15 cellular contexts compared by ENCODE assay signal in genomic region chr3:12196684-12197083, GRCh38. TPM values are rescaled to one million over a fixed set of nuclear protein-coding genes. Genes with fewer than 3 reads are reported as not detected.
A peak's percentile ranks its signal among the peaks of the same experiment; 100 is the strongest.
DNase-seq lines count a peak whose midpoint lies in the region; ATAC-seq and TF ChIP-seq lines count a peak whose summit lies in the region.
"Had no signal": no experiment of that assay in that cellular context is flagged by ENCODE, and none has a peak within 500 bp of the region (broad histone marks: within the 10 kb centered on the region; RNA-seq: fewer than 3 reads in every experiment).

No MANE protein-coding gene starts in this region.

- no peaks in the 10 kb centered on the region for H3K9me3 Mint-ChIP-seq in stimulated activated naive CD8-positive, alpha-beta T cell treated with anti-CD3 and anti-CD28 coated beads, Interleukin-15, Interleukin-2, amounts not matched to agents 100 ng/mL and 50 ng/mL, for 24 hours
- H3K9me3 Mint-ChIP-seq in stimulated activated naive CD8-positive, alpha-beta T cell treated with anti-CD3 and anti-CD28 coated beads, Interleukin-15, amount 100 ng/mL, for 72 hours, result no peaks in the 10 kb centered on the region
- no peaks in the 10 kb centered on the region for H3K9me3 Mint-ChIP-seq in dendritic cell treated with granulocyte-macrophage colony-stimulating factor and Interleukin-4, amounts not matched to agents 40 ng/mL and 50 ng/mL, for 4 days

- H3K4me1 ChIP-seq in HAP-1 (no peaks in the 10 kb centered on the region; the same call in 1 of the 2 replicates), transverse colon (peaks cover 8 to 37% (median 28%) of the 10 kb centered on the region in 4 donors)

- 40 to 67% methylated on average over 1 to 3 of the region's 3 CpGs for WGBS in transverse colon (ENCODE audit: low coverage in 1 of 2), 2 donors

- H3K9me3 ChIP-seq in WERI-Rb-1 (ENCODE audit: severe bottlenecking) (no peaks in the 10 kb centered on the region), HAP-1 (no peaks in the 10 kb centered on the region), transverse colon (no peaks in the 10 kb centered on the region)
- H3K9me3 ChIP-seq: SJSA1 had no signal

- DNase-seq in stimulated activated naive CD8-positive, alpha-beta T cell treated with anti-CD3 and anti-CD28 coated beads, Interleukin-15, amount 100 ng/mL, for 72 hours, result no peak
- DNase-seq in WERI-Rb-1 (peak; percentile 16), ACHN (no peak), HAP-1 (ENCODE audit: low spot score in 2 of 2) (no peak), transverse colon (no peak)
- DNase-seq: DMS 273 treated with DMSO at 0.1 percent for 48 hours, Kasumi-1, NCI-H1105 treated with DMSO at 0.1 percent for 48 hours, NCI-H187, NCI-H526 treated with DMSO at 0.1 percent for 48 hours had no signal

- no peak overlapping the region for H3K4me3 Mint-ChIP-seq in stimulated activated naive CD8-positive, alpha-beta T cell treated with anti-CD3 and anti-CD28 coated beads, Interleukin-15, Interleukin-2, amounts not matched to agents 100 ng/mL and 50 ng/mL, for 24 hours
- no peak overlapping the region for H3K4me3 Mint-ChIP-seq in stimulated activated naive CD8-positive, alpha-beta T cell treated with anti-CD3 and anti-CD28 coated beads, Interleukin-15, amount 100 ng/mL, for 72 hours
- no peak overlapping the region for H3K4me3 Mint-ChIP-seq in dendritic cell treated with granulocyte-macrophage colony-stimulating factor and Interleukin-4, amounts not matched to agents 40 ng/mL and 50 ng/mL, for 4 days
- H3K4me3 Mint-ChIP-seq: CD14-positive monocyte had no signal

- no peak for TF ChIP-seq EP300 in transverse colon (IDR thresholded peaks at IDR 0.05; ENCODE audit: low read depth)

- H3K4me3 ChIP-seq in WERI-Rb-1 (ENCODE audit: low read depth, low read length) (no peak overlapping the region), HAP-1 (no peak overlapping the region), transverse colon (no peak overlapping the region)
- H3K4me3 ChIP-seq: SJSA1 had no signal

- intact Hi-C loops in dendritic cell treated with granulocyte-macrophage colony-stimulating factor and Interleukin-4, amounts not matched to agents 40 ng/mL and 50 ng/mL, for 4 days (cut with micrococcal nuclease), result no loop called here
- intact Hi-C loops in transverse colon (cut with DNase I; ENCODE audit: low total_unique reads), result no loop called here

- ATAC-seq in stimulated activated naive CD8-positive, alpha-beta T cell treated with anti-CD3 and anti-CD28 coated beads, Interleukin-15, amount 100 ng/mL, for 72 hours, result no peak
- no peak for ATAC-seq in HG03175 (IDR thresholded peaks at IDR 0.05; ENCODE audit: unreplicated experiment)

- peaks cover 78% of the 10 kb centered on the region for H3K4me1 Mint-ChIP-seq in stimulated activated naive CD8-positive, alpha-beta T cell treated with anti-CD3 and anti-CD28 coated beads, Interleukin-15, Interleukin-2, amounts not matched to agents 100 ng/mL and 50 ng/mL, for 24 hours (ENCODE audit: low read depth)
- H3K4me1 Mint-ChIP-seq in stimulated activated naive CD8-positive, alpha-beta T cell treated with anti-CD3 and anti-CD28 coated beads, Interleukin-15, amount 100 ng/mL, for 72 hours, result peaks cover 63% of the 10 kb centered on the region
- peaks cover 47% of the 10 kb centered on the region for H3K4me1 Mint-ChIP-seq in dendritic cell treated with granulocyte-macrophage colony-stimulating factor and Interleukin-4, amounts not matched to agents 40 ng/mL and 50 ng/mL, for 4 days (ENCODE audit: low read depth)

- H3K27me3 ChIP-seq in WERI-Rb-1 (ENCODE audit: insufficient read depth, low read depth, severe bottlenecking) (no peaks in the 10 kb centered on the region), HAP-1 (ENCODE audit: low read depth) (no peaks in the 10 kb centered on the region), transverse colon (no peaks in the 10 kb centered on the region)
- H3K27me3 ChIP-seq: SJSA1 had no signal

- peaks cover 11% of the 10 kb centered on the region for H3K27me3 Mint-ChIP-seq in stimulated activated naive CD8-positive, alpha-beta T cell treated with anti-CD3 and anti-CD28 coated beads, Interleukin-15, Interleukin-2, amounts not matched to agents 100 ng/mL and 50 ng/mL, for 24 hours
- H3K27me3 Mint-ChIP-seq in stimulated activated naive CD8-positive, alpha-beta T cell treated with anti-CD3 and anti-CD28 coated beads, Interleukin-15, amount 100 ng/mL, for 72 hours, result peaks cover 27% of the 10 kb centered on the region
- peaks cover 4% of the 10 kb centered on the region for H3K27me3 Mint-ChIP-seq in dendritic cell treated with granulocyte-macrophage colony-stimulating factor and Interleukin-4, amounts not matched to agents 40 ng/mL and 50 ng/mL, for 4 days

- in situ Hi-C loops in ACHN (cut with HindIII; ENCODE audit: low pct_ligation_motif_present, low pct_unique_long_range_greater_than_20kb, low sequenced_read_pairs) (no loop called here), HAP-1 (cut with MboI; ENCODE audit: low sequenced_read_pairs) (no loop called here), transverse colon (cut with MboI; ENCODE audit: low pct_ligation_motif_present in 1 of 4, low pct_unique_long_range_greater_than_20kb in 1 of 4, low sequenced_read_pairs in 3 of 4) (no loop called here)

- H3K27ac Mint-ChIP-seq in stimulated activated naive CD8-positive, alpha-beta T cell treated with anti-CD3 and anti-CD28 coated beads, Interleukin-15, Interleukin-2, amounts not matched to agents 100 ng/mL and 50 ng/mL, for 24 hours, result peak overlapping the region; percentile 74
- H3K27ac Mint-ChIP-seq in stimulated activated naive CD8-positive, alpha-beta T cell treated with anti-CD3 and anti-CD28 coated beads, Interleukin-15, amount 100 ng/mL, for 72 hours, result no peak overlapping the region
- H3K27ac Mint-ChIP-seq in dendritic cell treated with granulocyte-macrophage colony-stimulating factor and Interleukin-4, amounts not matched to agents 40 ng/mL and 50 ng/mL, for 4 days, result peak overlapping the region; percentile 27

- H3K36me3 ChIP-seq in WERI-Rb-1, result no peaks in the 10 kb centered on the region
- no peaks in the 10 kb centered on the region for H3K36me3 ChIP-seq in HAP-1 (replicated peaks)
- H3K36me3 ChIP-seq in transverse colon, result no peaks in the 10 kb centered on the region
- H3K36me3 ChIP-seq: SJSA1 had no signal

- no peak for TF ChIP-seq POLR2A in transverse colon (IDR thresholded peaks at IDR 0.05)

- TF ChIP-seq CTCF in WERI-Rb-1 (IDR thresholded peaks at IDR 0.05; ENCODE audit: low read depth, low read length) (no peak), transverse colon (IDR thresholded peaks at IDR 0.05) (no peak)

- no peak overlapping the region; the same call in 1 of the 2 replicates for H3K27ac ChIP-seq in WERI-Rb-1
- peak overlapping the region in 1 of 4 donors; percentile 30 for H3K27ac ChIP-seq in transverse colon
- H3K27ac ChIP-seq: SJSA1 had no signal

- H3K36me3 Mint-ChIP-seq in stimulated activated naive CD8-positive, alpha-beta T cell treated with anti-CD3 and anti-CD28 coated beads, Interleukin-15, Interleukin-2, amounts not matched to agents 100 ng/mL and 50 ng/mL, for 24 hours (ENCODE audit: low read depth), result no peaks in the 10 kb centered on the region
- H3K36me3 Mint-ChIP-seq in dendritic cell treated with granulocyte-macrophage colony-stimulating factor and Interleukin-4, amounts not matched to agents 40 ng/mL and 50 ng/mL, for 4 days (ENCODE audit: low read depth), result no peaks in the 10 kb centered on the region
- H3K36me3 Mint-ChIP-seq: CD14-positive monocyte had no signal

RNA-seq across cellular contexts. Expression of gene TIMP4, which starts 38.0 kb away (rescaled TPM):
- 1 to 10 TPM; 1.1 to 7.9 (median 5.1) TPM for total RNA-seq in transverse colon

Comparison
In these comparisons a context has a peak if more than half of its experiments do, and no peak if none do; other contexts are left out.
1. H3K27ac Mint-ChIP-seq: peak in stimulated activated naive CD8-positive, alpha-beta T cell treated with anti-CD3 and anti-CD28 coated beads, Interleukin-15, Interleukin-2, amounts not matched to agents 100 ng/mL and 50 ng/mL, for 24 hours (single experiment) and dendritic cell treated with granulocyte-macrophage colony-stimulating factor and Interleukin-4, amounts not matched to agents 40 ng/mL and 50 ng/mL, for 4 days (single experiment); none in stimulated activated naive CD8-positive, alpha-beta T cell treated with anti-CD3 and anti-CD28 coated beads, Interleukin-15, amount 100 ng/mL, for 72 hours (0 of 2).